Comparison of ENCODE assay signal across 20 cellular contexts in the genomic region with DNA sequence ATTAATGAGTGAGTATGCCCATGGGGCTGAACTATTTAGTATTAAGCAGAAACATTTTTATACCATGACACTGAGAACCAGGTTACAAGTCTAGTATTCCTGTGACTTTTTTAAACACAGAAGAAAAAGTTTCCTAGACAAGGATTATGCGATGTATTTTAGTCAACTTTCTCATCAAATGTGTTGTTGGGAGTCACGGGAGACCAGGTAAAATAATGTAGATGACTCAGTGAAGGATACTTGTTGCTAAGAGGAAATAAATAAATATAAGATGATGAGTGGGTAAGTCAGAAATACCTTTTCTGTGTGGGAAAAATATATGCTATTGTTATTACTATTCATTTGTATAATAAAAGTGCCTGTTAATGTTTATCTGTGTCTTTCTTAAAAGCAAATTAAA.
"Had no signal": no experiment of that assay in that cellular context is flagged by ENCODE, and none has a peak within 500 bp of the region (broad histone marks: within the 10 kb centered on the region; RNA-seq: fewer than 3 reads in every experiment).

No MANE protein-coding gene starts in this region.

- H3K36me3 ChIP-seq: ascending aorta, colonic mucosa, ovary, prostate gland, right atrium auricular region, thoracic aorta, vagina, WERI-Rb-1 had no signal

- H3K27me3 ChIP-seq: ascending aorta, colonic mucosa, dorsolateral prefrontal cortex, heart right ventricle, neutrophil, ovary, right atrium auricular region, spleen, vagina had no signal

- H3K4me1 ChIP-seq: ascending aorta, colonic mucosa, heart right ventricle, prostate gland, right atrium auricular region, vagina had no signal

- H3K9me3 ChIP-seq: ascending aorta, colonic mucosa, heart right ventricle, neutrophil, ovary, prostate gland, right atrium auricular region, spleen, thoracic aorta, vagina had no signal

- H3K4me3 ChIP-seq: ascending aorta, colonic mucosa, dorsolateral prefrontal cortex, heart right ventricle, ovary, prostate gland, right atrium auricular region, spleen, thoracic aorta, vagina had no signal

- DNase-seq: activated CD4-positive, alpha-beta T cell treated with anti-CD3 and anti-CD28 coated beads, Interleukin-2, amount 10 ng/mL, durations not matched to agents 7 days and 5 days; activated CD4-positive, CD25-positive, alpha-beta regulatory T cell treated with anti-CD3 and anti-CD28 coated beads, Interleukin-2, amount 50 U/mL, for 72 hours; activated CD8-positive, alpha-beta T cell treated with anti-CD3 and anti-CD28 coated beads for 36 hours; activated gamma-delta T cell treated with Interleukin-2 at 50 U/mL for 16 hours; colonic mucosa; dorsolateral prefrontal cortex; effector memory CD8-positive, alpha-beta T cell; heart right ventricle; left ventricle myocardium superior; ovary; spleen; stimulated activated CD4-positive, alpha-beta T cell treated with anti-CD3 and anti-CD28 coated beads, Interleukin-4, amount 100 ng/mL, for 1 hour; stimulated activated naive CD4-positive, alpha-beta T cell treated with Interleukin-2 at 50 U/mL for 16 hours; WERI-Rb-1 had no signal

- H3K27ac ChIP-seq: ascending aorta, colonic mucosa, dorsolateral prefrontal cortex, heart right ventricle, neutrophil, ovary, prostate gland, right atrium auricular region, spleen, thoracic aorta, vagina, WERI-Rb-1 had no signal
